1 cellular context compared by ENCODE assay signal in the genomic region with DNA sequence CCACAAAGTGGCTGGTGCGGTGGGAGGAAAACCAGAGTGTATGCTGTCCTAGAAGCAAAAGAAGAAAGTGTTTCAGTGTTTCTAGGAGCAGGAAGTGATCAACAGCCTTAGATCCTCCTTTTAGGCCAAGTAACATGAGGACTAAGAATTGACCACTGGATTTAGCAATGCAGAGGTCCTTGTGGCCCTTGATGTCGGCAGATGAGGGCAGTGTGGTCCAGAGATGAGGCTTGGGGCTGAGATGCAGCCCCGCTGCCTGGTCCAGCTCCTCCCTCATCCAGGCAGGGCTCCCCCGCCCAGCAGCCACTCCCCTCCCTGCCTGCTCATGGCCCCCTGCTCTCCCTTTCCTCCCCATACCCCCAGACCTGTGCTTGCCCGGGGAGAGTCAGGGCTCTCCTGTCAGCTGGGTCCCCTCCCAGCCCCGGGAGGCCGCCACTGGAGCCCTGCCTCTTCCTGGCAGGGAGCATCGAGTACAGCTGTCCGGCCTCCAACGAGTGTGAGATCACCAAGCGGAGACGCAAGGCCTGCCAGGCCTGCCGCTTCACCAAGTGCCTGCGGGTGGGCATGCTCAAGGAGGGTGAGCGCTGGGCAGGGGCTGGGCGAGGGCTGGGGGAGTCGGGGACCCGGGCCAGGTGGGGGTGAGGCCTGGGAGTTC.
TF ChIP-seq lines count a peak whose summit lies in the region.

No MANE protein-coding gene starts in this region.

TF ChIP-seq in HepG2, 621 proteins besides CTCF, POLR2A, EP300 and RAD21:
- TF ChIP-seq ZNF34 (CRISPR knock-in tag; IDR thresholded peaks at IDR 0.05; ENCODE audit: borderline replicate concordance) (no peak), GPN1 (CRISPR knock-in tag; IDR thresholded peaks at IDR 0.05; ENCODE audit: borderline replicate concordance) (no peak), WIZ (CRISPR knock-in tag; IDR thresholded peaks at IDR 0.05) (no peak), ZSCAN30 (CRISPR knock-in tag; IDR thresholded peaks at IDR 0.05) (no peak), RBFOX2 (IDR thresholded peaks at IDR 0.05; ENCODE audit: low read depth, low read length) (peak; percentile 63), AGO2 (optimal IDR thresholded peaks at IDR 0.05; ENCODE audit: low read depth, low read length) (peak; percentile 83), ZBTB10 (CRISPR knock-in tag; IDR thresholded peaks at IDR 0.05; ENCODE audit: borderline replicate concordance) (no peak), U2AF1 (optimal IDR thresholded peaks at IDR 0.05; ENCODE audit: low read depth, low read length) (no peak), HNF1B (CRISPR knock-in tag; IDR thresholded peaks at IDR 0.05) (no peak), CHD4 (IDR thresholded peaks at IDR 0.05; ENCODE audit: borderline replicate concordance, low read length) (no peak), MAX (IDR thresholded peaks at IDR 0.05) (no peak), SMARCC2 (IDR thresholded peaks at IDR 0.05) (no peak), ZNF318 (CRISPR knock-in tag; IDR thresholded peaks at IDR 0.05) (no peak)
- TF ChIP-seq, protein P1, sequence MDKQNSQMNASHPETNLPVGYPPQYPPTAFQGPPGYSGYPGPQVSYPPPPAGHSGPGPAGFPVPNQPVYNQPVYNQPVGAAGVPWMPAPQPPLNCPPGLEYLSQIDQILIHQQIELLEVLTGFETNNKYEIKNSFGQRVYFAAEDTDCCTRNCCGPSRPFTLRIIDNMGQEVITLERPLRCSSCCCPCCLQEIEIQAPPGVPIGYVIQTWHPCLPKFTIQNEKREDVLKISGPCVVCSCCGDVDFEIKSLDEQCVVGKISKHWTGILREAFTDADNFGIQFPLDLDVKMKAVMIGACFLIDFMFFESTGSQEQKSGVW (CRISPR knock-in tag; IDR thresholded peaks at IDR 0.05; ENCODE audit: borderline replicate concordance), result no peak
